11 cellular contexts compared by ENCODE assay signal in the genomic region with DNA sequence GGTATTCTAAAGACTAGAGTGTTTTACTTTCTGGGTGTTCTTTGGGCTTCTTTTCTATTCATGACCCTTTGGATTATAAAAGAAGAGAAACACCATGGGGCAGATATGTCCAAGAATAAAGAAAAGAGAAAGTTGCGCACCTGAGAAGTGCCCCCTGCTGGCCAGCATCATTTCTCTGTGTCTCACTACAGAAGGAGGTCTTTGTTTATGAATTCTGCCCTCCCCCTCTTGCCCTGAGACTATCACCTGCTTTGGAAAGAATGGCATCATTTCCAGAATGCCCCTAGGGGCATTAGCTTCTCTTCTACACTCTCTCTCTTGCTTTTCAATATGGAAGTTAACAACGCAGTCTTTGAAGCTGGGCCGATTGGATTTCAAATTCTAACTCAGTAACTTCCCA. TPM values are rescaled to one million over a fixed set of nuclear protein-coding genes. Genes with fewer than 3 reads are reported as not detected.
DNase-seq lines count a peak whose midpoint lies in the region; ATAC-seq and TF ChIP-seq lines count a peak whose summit lies in the region.
"Had no signal": no experiment of that assay in that cellular context is flagged by ENCODE, and none has a peak within 500 bp of the region (broad histone marks: within the 10 kb centered on the region; RNA-seq: fewer than 3 reads in every experiment).

No MANE protein-coding gene starts in this region.

- H3K4me3 ChIP-seq in Caco-2 (ENCODE audit: low read depth, low read length), result no peak overlapping the region
- H3K4me3 ChIP-seq in HFF-Myc (replicated peaks; ENCODE audit: low read depth, low read length), result no peak overlapping the region
- no peak overlapping the region for H3K4me3 ChIP-seq in MM.1S (ENCODE audit: low read length)

- H3K27me3 Mint-ChIP-seq in Caco-2 (ENCODE audit: insufficient read depth, unreplicated experiment), result no peaks in the 10 kb centered on the region

- H3K9me2 ChIP-seq in MM.1S (replicated peaks; ENCODE audit: insufficient read depth, low read length), result no peaks in the 10 kb centered on the region

- no peak overlapping the region for H2AFZ ChIP-seq in MM.1S (ENCODE audit: low read length)

- H3K4me1 ChIP-seq in Caco-2 (peaks cover 16% of the 10 kb centered on the region), MM.1S (ENCODE audit: low read length) (no peaks in the 10 kb centered on the region)

- H3K27ac Mint-ChIP-seq in Caco-2 (ENCODE audit: unreplicated experiment), result no peak overlapping the region
- H3K27ac Mint-ChIP-seq: brain, immature natural killer cell, T-cell had no signal

- no peaks in the 10 kb centered on the region for H3K36me3 Mint-ChIP-seq in Caco-2 (ENCODE audit: insufficient read depth, unreplicated experiment)
- H3K36me3 Mint-ChIP-seq: brain, immature natural killer cell, T-cell had no signal

- BruUV-seq in Caco-2 (replicated peaks; lab: Mats Ljungman, UMichigan), result no TSS peak

- H3K9me3 Mint-ChIP-seq in Caco-2 (ENCODE audit: unreplicated experiment), result peaks cover 6% of the 10 kb centered on the region
- H3K9me3 Mint-ChIP-seq: brain, immature natural killer cell, T-cell had no signal

- POLR2A ChIA-PET in Caco-2 (lab: Charles Lee), result no interaction called here

- DNase-seq in Caco-2, result peak in 1 of 2 experiments; percentile 34
- no peak for DNase-seq in HFF-Myc (ENCODE audit: extremely low read depth, low read depth)
- peak; percentile 31 for DNase-seq in activated T-cell treated with anti-CD3 and anti-CD28 coated beads, Interleukin-2, amount 50 U/mL, for 1 hour
- DNase-seq in islet precursor cell, result peak; percentile 54
- DNase-seq in GM10266 (ENCODE audit: extremely low spot score), result no peak
- DNase-seq in MM.1S, result no peak
- DNase-seq: immature natural killer cell had no signal

- TF ChIP-seq CTCF in Caco-2 (IDR thresholded peaks at IDR 0.05; ENCODE audit: insufficient read depth in 1 of 2, low read depth in 1 of 2, low read length in 1 of 2, severe bottlenecking in 1 of 2, unreplicated experiment in 1 of 2), result peak; percentile 33 to 49
- TF ChIP-seq CTCF in HFF-Myc (IDR thresholded peaks at IDR 0.05; ENCODE audit: low read depth, low read length, missing control alignments), result peak; percentile 42
- TF ChIP-seq CTCF in GM10266 (IDR thresholded peaks at IDR 0.05; ENCODE audit: control insufficient read depth, insufficient read depth, low read depth, missing control alignments), result no peak
- TF ChIP-seq CTCF in MM.1S (IDR thresholded peaks at IDR 0.05; ENCODE audit: low read length), result no peak; the same call in 1 of the 2 replicates

- H3K27me3 ChIP-seq in Caco-2 (replicated peaks; ENCODE audit: control insufficient read depth, insufficient read depth, low read length) (no peaks in the 10 kb centered on the region), MM.1S (replicated peaks; ENCODE audit: insufficient read depth, low read length) (no peaks in the 10 kb centered on the region)

- no peaks in the 10 kb centered on the region for H3F3A ChIP-seq in MM.1S (ENCODE audit: insufficient read depth, low read length)

- no peak overlapping the region for H3K9ac ChIP-seq in MM.1S (ENCODE audit: low read length)

- no peak overlapping the region for H3K27ac ChIP-seq in MM.1S (ENCODE audit: low read length)

- H3K9me3 ChIP-seq in Caco-2 (no peaks in the 10 kb centered on the region), MM.1S (replicated peaks; ENCODE audit: insufficient read depth, low read length) (no peaks in the 10 kb centered on the region)

- intact Hi-C loops in Caco-2 (cut with micrococcal nuclease; ENCODE audit: unreplicated experiment), result loop anchor here (1.0 kb wide), 1 partner anchor 29 kb away; no protein-coding TSS in a partner anchor

- no peak for ATAC-seq in HG02678 (IDR thresholded peaks at IDR 0.05; ENCODE audit: unreplicated experiment)
- ATAC-seq in HG03565 (IDR thresholded peaks at IDR 0.05; ENCODE audit: unreplicated experiment), result no peak
- ATAC-seq: T-cell had no signal

- no peaks in the 10 kb centered on the region for H3K36me3 ChIP-seq in Caco-2 (ENCODE audit: control insufficient read depth, insufficient read depth, low read length)
- no peaks in the 10 kb centered on the region for H3K36me3 ChIP-seq in MM.1S (replicated peaks; ENCODE audit: insufficient read depth, low read length)

- CTCF ChIA-PET in Caco-2 (lab: Charles Lee), result no interaction called here

- H4K20me1 ChIP-seq in MM.1S (ENCODE audit: insufficient read depth, low read length), result no peaks in the 10 kb centered on the region

- no peak overlapping the region for H3K4me3 Mint-ChIP-seq in Caco-2 (ENCODE audit: unreplicated experiment)
- H3K4me3 Mint-ChIP-seq: brain, immature natural killer cell, T-cell had no signal

- peaks cover 9% of the 10 kb centered on the region for H3K4me1 Mint-ChIP-seq in Caco-2 (ENCODE audit: low read depth, unreplicated experiment)
- H3K4me1 Mint-ChIP-seq: brain, immature natural killer cell, T-cell had no signal

- no peak overlapping the region for H3K4me2 ChIP-seq in MM.1S (ENCODE audit: low read depth, low read length)

- H3K79me2 ChIP-seq in MM.1S (ENCODE audit: low read length), result no peaks in the 10 kb centered on the region

RNA-seq across cellular contexts. Expression of a gene that starts 45.0 kb away (rescaled TPM):
- total RNA-seq in Caco-2 (2022), result 2.2 and 3.5 TPM in 2 replicates
- total RNA-seq: T-cell had no signal

Comparison
In these comparisons a context has a peak if more than half of its experiments do, and no peak if none do; other contexts are left out.
1. DNase-seq: peak in activated T-cell treated with anti-CD3 and anti-CD28 coated beads, Interleukin-2, amount 50 U/mL, for 1 hour (single experiment) and islet precursor cell (single experiment); none in HFF-Myc (single experiment), GM10266 (single experiment) and MM.1S (single experiment).
2. CTCF ChIP-seq: peak in Caco-2 (2 of 2) and HFF-Myc (single experiment); none in GM10266 (single experiment) and MM.1S (single experiment).